Comparison of ENCODE assay signal across 7 cellular contexts in the genomic region with DNA sequence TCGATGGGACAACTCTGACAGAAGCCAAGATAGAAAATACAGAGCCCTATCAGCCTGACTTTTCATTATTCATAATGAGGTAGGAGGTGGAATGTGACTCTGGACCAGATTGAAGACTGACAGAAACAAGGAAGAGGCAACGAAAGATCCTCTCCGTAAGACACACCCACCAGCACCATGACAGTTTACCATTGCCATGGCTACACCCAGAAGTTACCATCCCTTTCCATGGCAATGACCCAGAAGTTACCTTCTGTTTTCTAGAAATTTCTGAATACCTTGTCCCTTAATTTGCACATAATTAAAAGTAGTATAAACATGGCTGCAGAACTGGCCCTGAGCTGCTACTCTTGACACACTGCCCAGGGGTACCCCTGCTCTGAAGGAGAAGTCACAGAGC. TPM values are rescaled to one million over a fixed set of nuclear protein-coding genes. Genes with fewer than 3 reads are reported as not detected.
A peak's percentile ranks its signal among the peaks of the same experiment; 100 is the strongest.
DNase-seq lines count a peak whose midpoint lies in the region; ATAC-seq, FAIRE-seq and TF ChIP-seq lines count a peak whose summit lies in the region.
"Not testable (repeated sequence)": the region's sequence is repeated elsewhere in the genome, so short reads cannot be mapped to it uniquely, and the experiment has no call there.

No MANE protein-coding gene starts in this region.

- intact Hi-C loops in CD4-positive, alpha-beta T cell (cut with DNase I, micrococcal nuclease) = loop anchor here in 1 of 2 experiments (1.0 to 2.0 kb wide), 2 partner anchors 24 to 335 kb away; a partner anchor contains a TSS
- intact Hi-C loops in activated CD4-positive, alpha-beta T cell treated with anti-CD3 and anti-CD28 coated beads for 36 hours (cut with DNase I, micrococcal nuclease) = not testable (repeated sequence)

- H3K27ac ChIP-seq in CD4-positive, alpha-beta T cell (ENCODE audit: low read depth, low read length) = peak overlapping the region; percentile 8

- peak; percentile 25 for ATAC-seq in CD4-positive, alpha-beta T cell (ENCODE audit: poor library complexity)
- peak; percentile 53 for ATAC-seq in activated CD4-positive, alpha-beta T cell treated with anti-CD3 and anti-CD28 coated beads for 36 hours
- peak in 1 of 2 donors; percentile 32 for ATAC-seq in activated T-cell treated with anti-CD3 and anti-CD28 coated beads, Interleukin-2, amount 50 U/mL, for 72 hours (replicated peaks in 1 of 2)
- ATAC-seq in activated naive CD8-positive, alpha-beta T cell treated with anti-CD3 and anti-CD28 coated beads, Interleukin-2, amount 50 U/mL, for 24 hours = not testable (repeated sequence)
- ATAC-seq in naive thymus-derived CD8-positive, alpha-beta T cell = peak; percentile 6 to 31

- H3K4me3 Mint-ChIP-seq in CD4-positive, alpha-beta T cell = peak overlapping the region; percentile 76
- not testable (repeated sequence) for H3K4me3 Mint-ChIP-seq in activated CD4-positive, alpha-beta T cell treated with anti-CD3 and anti-CD28 coated beads for 36 hours; activated naive CD8-positive, alpha-beta T cell treated with anti-CD3 and anti-CD28 coated beads, Interleukin-2, amount 50 U/mL, for 24 hours
- peak overlapping the region; percentile 17 to 71 for H3K4me3 Mint-ChIP-seq in activated T-cell treated with anti-CD3 and anti-CD28 coated beads, Interleukin-2, amount 50 U/mL, for 72 hours
- H3K4me3 Mint-ChIP-seq in naive thymus-derived CD8-positive, alpha-beta T cell = peak overlapping the region in 9 of 10 donors; percentile 18 to 64 (median 49)

- not testable (repeated sequence) for H3K9me3 Mint-ChIP-seq in CD4-positive, alpha-beta T cell; activated CD4-positive, alpha-beta T cell treated with anti-CD3 and anti-CD28 coated beads for 36 hours (ENCODE audit: low read depth); activated T-cell treated with anti-CD3 and anti-CD28 coated beads, Interleukin-2, amount 50 U/mL, for 72 hours; activated naive CD8-positive, alpha-beta T cell treated with anti-CD3 and anti-CD28 coated beads, Interleukin-2, amount 50 U/mL, for 24 hours; naive thymus-derived CD8-positive, alpha-beta T cell

- peaks cover 56% of the 10 kb centered on the region for H3K36me3 Mint-ChIP-seq in CD4-positive, alpha-beta T cell (ENCODE audit: low read depth)
- peaks cover 36% of the 10 kb centered on the region for H3K36me3 Mint-ChIP-seq in activated CD4-positive, alpha-beta T cell treated with anti-CD3 and anti-CD28 coated beads for 36 hours (ENCODE audit: low read depth)
- H3K36me3 Mint-ChIP-seq in activated T-cell treated with anti-CD3 and anti-CD28 coated beads, Interleukin-2, amount 50 U/mL, for 72 hours (ENCODE audit: insufficient read depth in 2 of 2) = peaks cover 5 to 16% of the 10 kb centered on the region in 2 donors
- H3K36me3 Mint-ChIP-seq in activated naive CD8-positive, alpha-beta T cell treated with anti-CD3 and anti-CD28 coated beads, Interleukin-2, amount 50 U/mL, for 24 hours (ENCODE audit: low read depth) = peaks cover 21% of the 10 kb centered on the region
- H3K36me3 Mint-ChIP-seq in naive thymus-derived CD8-positive, alpha-beta T cell = peaks cover 13 to 22% (median 19%) of the 10 kb centered on the region in 3 donors

- TF ChIP-seq POLR2A in H54 (IDR thresholded peaks at IDR 0.05; ENCODE audit: low read depth, low read length) = not testable (repeated sequence)

- FAIRE-seq in H54 (lab: Jason Lieb, UNC) = peak; percentile 68

- H3K27me3 ChIP-seq in CD4-positive, alpha-beta T cell (ENCODE audit: control insufficient read depth, insufficient read depth, low read length) = not testable (repeated sequence)

- peaks cover 91% of the 10 kb centered on the region for H3K4me1 Mint-ChIP-seq in CD4-positive, alpha-beta T cell (ENCODE audit: low read depth)
- H3K4me1 Mint-ChIP-seq in activated CD4-positive, alpha-beta T cell treated with anti-CD3 and anti-CD28 coated beads for 36 hours = peaks cover 71% of the 10 kb centered on the region
- H3K4me1 Mint-ChIP-seq in activated T-cell treated with anti-CD3 and anti-CD28 coated beads, Interleukin-2, amount 50 U/mL, for 72 hours (ENCODE audit: low read depth) = peaks cover 75% of the 10 kb centered on the region
- peaks cover 67% of the 10 kb centered on the region for H3K4me1 Mint-ChIP-seq in activated naive CD8-positive, alpha-beta T cell treated with anti-CD3 and anti-CD28 coated beads, Interleukin-2, amount 50 U/mL, for 24 hours
- peaks cover 40 to 88% (median 83%) of the 10 kb centered on the region in 4 donors for H3K4me1 Mint-ChIP-seq in naive thymus-derived CD8-positive, alpha-beta T cell

- peak in 1 of 10 experiments; percentile 8 for DNase-seq in CD4-positive, alpha-beta T cell
- not testable (repeated sequence) for DNase-seq in H54 (ENCODE audit: insufficient read length, low spot score); activated CD4-positive, alpha-beta T cell treated with anti-CD3 and anti-CD28 coated beads for 36 hours; activated T-cell treated with anti-CD3 and anti-CD28 coated beads, Interleukin-2, amount 50 U/mL, for 72 hours; activated naive CD8-positive, alpha-beta T cell treated with anti-CD3 and anti-CD28 coated beads, Interleukin-2, amount 50 U/mL, for 24 hours
- peak; percentile 30 for DNase-seq in NAMALWA (ENCODE audit: low spot score)
- DNase-seq in naive thymus-derived CD8-positive, alpha-beta T cell = peak in 3 of 10 donors; percentile 22 to 25 (median 22)

- not testable (repeated sequence) for H3K9me3 ChIP-seq in CD4-positive, alpha-beta T cell (ENCODE audit: control insufficient read depth, low read length)

- POLR2A ChIA-PET in CD4-positive, alpha-beta T cell (lab: Charles Lee) = interaction anchor here (0.7 to 2.8 kb wide), 4 partner anchors 18 to 31 kb away, joined by 3 to 28 read pairs (median 10); a partner anchor contains a TSS
- POLR2A ChIA-PET in activated CD4-positive, alpha-beta T cell treated with anti-CD3 and anti-CD28 coated beads for 36 hours (lab: Charles Lee) = interaction anchor here (0.6 kb wide), 1 partner anchor 12 kb away, joined by 8 read pairs; no protein-coding TSS in a partner anchor
- POLR2A ChIA-PET in naive thymus-derived CD8-positive, alpha-beta T cell (lab: Charles Lee) = interaction anchor here (2.7 kb wide), 1 partner anchor 25 kb away, joined by 9 read pairs; a partner anchor contains a TSS

- not testable (repeated sequence) for TF ChIP-seq CTCF in CD4-positive, alpha-beta T cell (IDR thresholded peaks at IDR 0.05)

- H3K27ac Mint-ChIP-seq in CD4-positive, alpha-beta T cell = peak overlapping the region; percentile 92
- peak overlapping the region; percentile 81 for H3K27ac Mint-ChIP-seq in activated CD4-positive, alpha-beta T cell treated with anti-CD3 and anti-CD28 coated beads for 36 hours
- H3K27ac Mint-ChIP-seq in activated T-cell treated with anti-CD3 and anti-CD28 coated beads, Interleukin-2, amount 50 U/mL, for 72 hours = peak overlapping the region; percentile 87
- H3K27ac Mint-ChIP-seq in activated naive CD8-positive, alpha-beta T cell treated with anti-CD3 and anti-CD28 coated beads, Interleukin-2, amount 50 U/mL, for 24 hours = peak overlapping the region; percentile 59
- H3K27ac Mint-ChIP-seq in naive thymus-derived CD8-positive, alpha-beta T cell = peak overlapping the region; percentile 78 to 96 (median 90)

- CTCF ChIA-PET in CD4-positive, alpha-beta T cell (lab: Charles Lee); activated CD4-positive, alpha-beta T cell treated with anti-CD3 and anti-CD28 coated beads for 36 hours (lab: Charles Lee): not testable (repeated sequence)

- not testable (repeated sequence) for H3K27me3 Mint-ChIP-seq in CD4-positive, alpha-beta T cell; activated CD4-positive, alpha-beta T cell treated with anti-CD3 and anti-CD28 coated beads for 36 hours; activated T-cell treated with anti-CD3 and anti-CD28 coated beads, Interleukin-2, amount 50 U/mL, for 72 hours (ENCODE audit: low read depth); activated naive CD8-positive, alpha-beta T cell treated with anti-CD3 and anti-CD28 coated beads, Interleukin-2, amount 50 U/mL, for 24 hours; naive thymus-derived CD8-positive, alpha-beta T cell

RNA-seq across cellular contexts. Expression of a gene that starts 24.5 kb away (rescaled TPM):
- total RNA-seq in CD4-positive, alpha-beta T cell = 100 to 1,000 TPM; 131 to 133 TPM
- total RNA-seq in activated CD4-positive, alpha-beta T cell treated with anti-CD3 and anti-CD28 coated beads for 36 hours = 10 to 100 TPM; 37.4 to 53.0 TPM
- 10 to 100 TPM; 68.0 to 94.6 TPM for total RNA-seq in activated T-cell treated with anti-CD3 and anti-CD28 coated beads, Interleukin-2, amount 50 U/mL, for 72 hours
- total RNA-seq in naive thymus-derived CD8-positive, alpha-beta T cell = 100 to 1,000 TPM; 194 to 195 TPM
- polyA plus RNA-seq in naive thymus-derived CD8-positive, alpha-beta T cell = 100 to 1,000 TPM; 109 to 184 (median 164) TPM
